Comparison of ENCODE assay signal across 16 cellular contexts in genomic region chr14:61437383-61437782, GRCh38.
DNase-seq lines count a peak whose midpoint lies in the region; ATAC-seq and TF ChIP-seq lines count a peak whose summit lies in the region.
"Had no signal": no experiment of that assay in that cellular context is flagged by ENCODE, and none has a peak within 500 bp of the region (broad histone marks: within the 10 kb centered on the region; RNA-seq: fewer than 3 reads in every experiment).

No MANE protein-coding gene starts in this region.

- H3K9me3 Mint-ChIP-seq in activated CD4-positive, alpha-beta memory T cell treated with anti-CD3 and anti-CD28 coated beads, Interleukin-2, amount 10 ng/mL, durations not matched to agents 7 days and 5 days = no peaks in the 10 kb centered on the region
- H3K9me3 Mint-ChIP-seq in stimulated activated naive CD8-positive, alpha-beta T cell treated with anti-CD3 and anti-CD28 coated beads, Interleukin-15, amount 100 ng/mL, for 72 hours = no peaks in the 10 kb centered on the region

- CTCF ChIA-PET in activated CD4-positive, alpha-beta memory T cell treated with anti-CD3 and anti-CD28 coated beads, Interleukin-2, amount 10 ng/mL, durations not matched to agents 7 days and 5 days (lab: Charles Lee) = interaction anchor here (0.8 kb wide), 1 partner anchor 399 kb away, joined by 3 read pairs; no protein-coding TSS in a partner anchor

- no peaks in the 10 kb centered on the region for H3K36me3 ChIP-seq in cardiac muscle cell
- H3K36me3 ChIP-seq in right atrium auricular region = no peaks in the 10 kb centered on the region
- no peaks in the 10 kb centered on the region for H3K36me3 ChIP-seq in endocrine pancreas (ENCODE audit: control insufficient read depth, insufficient read depth, low read length)
- H3K36me3 ChIP-seq in brain microvascular endothelial cell (replicated peaks) = no peaks in the 10 kb centered on the region

- DNase-seq in cardiac muscle cell (ENCODE audit: low read depth in 1 of 2, low spot score in 1 of 2) (no peak), right atrium auricular region (ENCODE audit: low spot score) (no peak), brain microvascular endothelial cell (no peak), SIG-M5 (lab: John Stamatoyannopoulos, UW) (no peak)
- DNase-seq in activated CD4-positive, alpha-beta memory T cell treated with anti-CD3 and anti-CD28 coated beads, Interleukin-2, amount 10 ng/mL, durations not matched to agents 7 days and 5 days = no peak
- DNase-seq in stimulated activated naive CD8-positive, alpha-beta T cell treated with anti-CD3 and anti-CD28 coated beads, Interleukin-15, amount 100 ng/mL, for 72 hours = no peak
- DNase-seq: AML-193; hippocampal formation; NCI-H146; NCI-H446; NK-92 treated with Interleukin-12 subunit alpha and Interleukin-12 subunit beta, amount 100 ng/mL, for 24 hours; occipital lobe; stimulated activated CD4-positive, alpha-beta T cell treated with anti-CD3 and anti-CD28 coated beads, Interleukin-2, amount 100 ng/mL, for 48 hours had no signal

- no peak for TF ChIP-seq CTCF in cardiac muscle cell (IDR thresholded peaks at IDR 0.05; ENCODE audit: low read depth, low read length)
- TF ChIP-seq CTCF in right atrium auricular region (IDR thresholded peaks at IDR 0.05) = no peak
- no peak for TF ChIP-seq CTCF in brain microvascular endothelial cell (IDR thresholded peaks at IDR 0.05; ENCODE audit: low read depth, low read length, missing control alignments)

- in situ Hi-C loops in brain microvascular endothelial cell (cut with HindIII; ENCODE audit: low pct_ligation_motif_present, low sequenced_read_pairs) = no loop called here

- ATAC-seq in stimulated activated naive CD8-positive, alpha-beta T cell treated with anti-CD3 and anti-CD28 coated beads, Interleukin-15, amount 100 ng/mL, for 72 hours = no peak
- no peak for ATAC-seq in GM19395 (IDR thresholded peaks at IDR 0.05; ENCODE audit: unreplicated experiment)

- H3K4me1 ChIP-seq in cardiac muscle cell (ENCODE audit: low read depth) = peaks cover 45% of the 10 kb centered on the region
- peaks cover 0 to 25% of the 10 kb centered on the region in 2 donors for H3K4me1 ChIP-seq in right atrium auricular region
- H3K4me1 ChIP-seq in endocrine pancreas (ENCODE audit: control insufficient read depth, insufficient read depth, low read length) = peaks cover 18% of the 10 kb centered on the region

- H3K4me3 Mint-ChIP-seq in activated CD4-positive, alpha-beta memory T cell treated with anti-CD3 and anti-CD28 coated beads, Interleukin-2, amount 10 ng/mL, durations not matched to agents 7 days and 5 days = peak overlapping the region; percentile 1
- peak overlapping the region; percentile 46 to 71 for H3K4me3 Mint-ChIP-seq in stimulated activated naive CD8-positive, alpha-beta T cell treated with anti-CD3 and anti-CD28 coated beads, Interleukin-15, amount 100 ng/mL, for 72 hours

- H3K27ac ChIP-seq in cardiac muscle cell (peak overlapping the region; percentile 87), right atrium auricular region (no peak overlapping the region), brain microvascular endothelial cell (no peak overlapping the region)
- H3K27ac ChIP-seq: RWPE1 had no signal

- H3K9ac ChIP-seq in endocrine pancreas (ENCODE audit: control insufficient read depth, insufficient read depth, low read length) = no peak overlapping the region

- POLR2A ChIA-PET in activated CD4-positive, alpha-beta memory T cell treated with anti-CD3 and anti-CD28 coated beads, Interleukin-2, amount 10 ng/mL, durations not matched to agents 7 days and 5 days (lab: Charles Lee) = interaction anchor here (0.7 to 1.6 kb wide), 3 partner anchors 15 to 47 kb away, joined by 3 to 5 read pairs (median 5); no protein-coding TSS in a partner anchor

- peak overlapping the region; percentile 76 for H3K27ac Mint-ChIP-seq in activated CD4-positive, alpha-beta memory T cell treated with anti-CD3 and anti-CD28 coated beads, Interleukin-2, amount 10 ng/mL, durations not matched to agents 7 days and 5 days
- peak overlapping the region; percentile 84 to 98 for H3K27ac Mint-ChIP-seq in stimulated activated naive CD8-positive, alpha-beta T cell treated with anti-CD3 and anti-CD28 coated beads, Interleukin-15, amount 100 ng/mL, for 72 hours

- H3K9me3 ChIP-seq in cardiac muscle cell (ENCODE audit: low read depth) = no peaks in the 10 kb centered on the region
- no peaks in the 10 kb centered on the region for H3K9me3 ChIP-seq in right atrium auricular region
- H3K9me3 ChIP-seq in endocrine pancreas (ENCODE audit: control insufficient read depth, low read length) = no peaks in the 10 kb centered on the region

- no peaks in the 10 kb centered on the region for H3K27me3 Mint-ChIP-seq in activated CD4-positive, alpha-beta memory T cell treated with anti-CD3 and anti-CD28 coated beads, Interleukin-2, amount 10 ng/mL, durations not matched to agents 7 days and 5 days
- H3K27me3 Mint-ChIP-seq in stimulated activated naive CD8-positive, alpha-beta T cell treated with anti-CD3 and anti-CD28 coated beads, Interleukin-15, amount 100 ng/mL, for 72 hours = no peaks in the 10 kb centered on the region

- H3K4me3 ChIP-seq in cardiac muscle cell (no peak overlapping the region), right atrium auricular region (no peak overlapping the region), endocrine pancreas (ENCODE audit: control insufficient read depth, insufficient read depth, low read length) (peak overlapping the region; percentile 34), brain microvascular endothelial cell (ENCODE audit: low read depth, low read length) (no peak overlapping the region)

- H3K36me3 Mint-ChIP-seq in activated CD4-positive, alpha-beta memory T cell treated with anti-CD3 and anti-CD28 coated beads, Interleukin-2, amount 10 ng/mL, durations not matched to agents 7 days and 5 days (ENCODE audit: low read depth) = peaks cover 42% of the 10 kb centered on the region

- H3K27me3 ChIP-seq in cardiac muscle cell = no peaks in the 10 kb centered on the region
- no peaks in the 10 kb centered on the region for H3K27me3 ChIP-seq in right atrium auricular region
- H3K27me3 ChIP-seq in endocrine pancreas (ENCODE audit: control insufficient read depth, insufficient read depth, low read length) = no peaks in the 10 kb centered on the region
- no peaks in the 10 kb centered on the region for H3K27me3 ChIP-seq in brain microvascular endothelial cell (replicated peaks)

- H3K4me1 Mint-ChIP-seq in activated CD4-positive, alpha-beta memory T cell treated with anti-CD3 and anti-CD28 coated beads, Interleukin-2, amount 10 ng/mL, durations not matched to agents 7 days and 5 days = peaks cover 85% of the 10 kb centered on the region
- H3K4me1 Mint-ChIP-seq in stimulated activated naive CD8-positive, alpha-beta T cell treated with anti-CD3 and anti-CD28 coated beads, Interleukin-15, amount 100 ng/mL, for 72 hours = peaks cover 97% of the 10 kb centered on the region
